In genomic region chr14:100654025-100654813, GRCh38 we compare ENCODE assay signal across 14 cellular contexts.
DNase-seq lines count a peak whose midpoint lies in the region; ATAC-seq, FAIRE-seq and TF ChIP-seq lines count a peak whose summit lies in the region.
"Had no signal": no experiment of that assay in that cellular context is flagged by ENCODE, and none has a peak within 500 bp of the region (broad histone marks: within the 10 kb centered on the region; RNA-seq: fewer than 3 reads in every experiment).

No MANE protein-coding gene starts in this region.

- CTCF ChIA-PET in PC-3 (lab: Charles Lee) (interaction anchor here (1.0 to 1.6 kb wide), 4 partner anchors 214 to 269 kb away, joined by 4 to 9 read pairs (median 6); no protein-coding TSS in a partner anchor), PC-9 (lab: Charles Lee) (no interaction called here)

- H3K79me2 ChIP-seq in PC-3 (ENCODE audit: low read length): no peaks in the 10 kb centered on the region
- H3K79me2 ChIP-seq in hepatocyte: no peaks in the 10 kb centered on the region
- no peaks in the 10 kb centered on the region for H3K79me2 ChIP-seq in PC-9 (ENCODE audit: low read depth)

- H2AFZ ChIP-seq in PC-3 (ENCODE audit: low read length): peak overlapping the region; percentile 76
- H2AFZ ChIP-seq in hepatocyte: no peak overlapping the region
- no peak overlapping the region for H2AFZ ChIP-seq in PC-9
- H2AFZ ChIP-seq: GM23248 had no signal

- peaks cover 6% of the 10 kb centered on the region for H3K4me1 Mint-ChIP-seq in endothelial cell (ENCODE audit: unreplicated experiment)
- H3K4me1 Mint-ChIP-seq: activated naive CD4-positive, alpha-beta T cell treated with anti-CD3 and anti-CD28 coated beads, Interleukin-2, amount 10 ng/mL, durations not matched to agents 7 days and 5 days had no signal

- 0 out of 2 replicates have a peak overlapping the region, but pooled peaks have one; percentile 16 for H3K9ac ChIP-seq in PC-3 (ENCODE audit: low read length)
- H3K9ac ChIP-seq: GM23248 had no signal

- H3F3A ChIP-seq in PC-3 (ENCODE audit: low read length, unreplicated experiment) (no peaks in the 10 kb centered on the region), PC-9 (ENCODE audit: insufficient read depth, low read depth) (no peaks in the 10 kb centered on the region)

- H3K36me3 ChIP-seq in H7 (replicated peaks; ENCODE audit: control insufficient read depth, insufficient read depth, low read length): no peaks in the 10 kb centered on the region
- H3K36me3 ChIP-seq in PC-3 (ENCODE audit: low read depth, low read length): no peaks in the 10 kb centered on the region
- no peaks in the 10 kb centered on the region for H3K36me3 ChIP-seq in hepatocyte (replicated peaks; ENCODE audit: insufficient read depth, low read depth)
- no peaks in the 10 kb centered on the region for H3K36me3 ChIP-seq in pancreas
- H3K36me3 ChIP-seq in PC-9 (ENCODE audit: low read depth): no peaks in the 10 kb centered on the region

- POLR2A ChIA-PET in PC-3 (lab: Charles Lee; ENCODE audit: unreplicated experiment): no interaction called here
- POLR2A ChIA-PET in PC-9 (lab: Charles Lee; ENCODE audit: unreplicated experiment): no interaction called here

- WGBS in hepatocyte (ENCODE audit: low lambda C conversion rate, missing lambda C conversion rate): 74% methylated on average over 16 of the region's 21 CpGs
- WGBS in pancreas, 2 donors: 47 to 51% methylated on average over 21 of the region's 21 CpGs

- no peaks in the 10 kb centered on the region for H3K9me3 Mint-ChIP-seq in endothelial cell (ENCODE audit: unreplicated experiment)
- H3K9me3 Mint-ChIP-seq: activated naive CD4-positive, alpha-beta T cell treated with anti-CD3 and anti-CD28 coated beads, Interleukin-2, amount 10 ng/mL, durations not matched to agents 7 days and 5 days had no signal

- TF ChIP-seq CTCF in PC-3 (conservative IDR thresholded peaks at IDR 0.05; ENCODE audit: low read depth, low read length) (no peak), hepatocyte (IDR thresholded peaks at IDR 0.05; ENCODE audit: poor library complexity) (no peak), pancreas (IDR thresholded peaks at IDR 0.05) (no peak), endothelial cell (IDR thresholded peaks at IDR 0.05; ENCODE audit: unreplicated experiment) (no peak), PC-9 (conservative IDR thresholded peaks at IDR 0.05) (no peak)

- peaks cover 15% of the 10 kb centered on the region for H3K4me1 ChIP-seq in PC-3 (ENCODE audit: insufficient read depth, low read length)
- peaks cover 6% of the 10 kb centered on the region for H3K4me1 ChIP-seq in hepatocyte (ENCODE audit: insufficient read depth)
- peaks cover 10 to 23% (median 10%) of the 10 kb centered on the region in 3 donors for H3K4me1 ChIP-seq in pancreas
- H3K4me1 ChIP-seq in PC-9 (replicated peaks; ENCODE audit: insufficient read depth): no peaks in the 10 kb centered on the region

- no peak for DNase-seq in H7
- no peak for DNase-seq in PC-3
- no peak for DNase-seq in hepatocyte (ENCODE audit: low spot score)
- no peak for DNase-seq in pancreas
- no peak for DNase-seq in endothelial cell (ENCODE audit: low spot score)
- DNase-seq in NCI-H1092 treated with DMSO at 0.1 percent for 48 hours (lab: John Stamatoyannopoulos, UW): no peak
- no peak for DNase-seq in PC-9
- DNase-seq: DMS153, NCI-H2029, SIG-M5 had no signal

- FAIRE-seq in pancreas (lab: Jason Lieb, UNC): no peak

- H3K27me3 ChIP-seq in H7 (ENCODE audit: control insufficient read depth, insufficient read depth, low read length) (peaks cover 4% of the 10 kb centered on the region), PC-3 (ENCODE audit: low read length) (no peaks in the 10 kb centered on the region), hepatocyte (no peaks in the 10 kb centered on the region), pancreas (no peaks in the 10 kb centered on the region), PC-9 (ENCODE audit: insufficient read depth, low read depth) (no peaks in the 10 kb centered on the region)

- no peaks in the 10 kb centered on the region for H4K20me1 ChIP-seq in PC-3 (ENCODE audit: low read length)
- H4K20me1 ChIP-seq in hepatocyte (ENCODE audit: insufficient read depth, poor library complexity, severe bottlenecking): no peaks in the 10 kb centered on the region
- H4K20me1 ChIP-seq in PC-9 (ENCODE audit: insufficient read depth): no peaks in the 10 kb centered on the region

- H3K4me3 ChIP-seq in H7 (ENCODE audit: insufficient read depth, low read depth, low read length) (peak overlapping the region; percentile 25), PC-3 (ENCODE audit: low read length) (peak overlapping the region; percentile 66), hepatocyte (peak overlapping the region; percentile 26), pancreas (peak overlapping the region in 2 of 4 donors; percentile 21 to 29), PC-9 (no peak overlapping the region)
- H3K4me3 ChIP-seq: GM23248 had no signal

- no peak overlapping the region for H3K27ac Mint-ChIP-seq in endothelial cell (ENCODE audit: unreplicated experiment)
- H3K27ac Mint-ChIP-seq: activated naive CD4-positive, alpha-beta T cell treated with anti-CD3 and anti-CD28 coated beads, Interleukin-2, amount 10 ng/mL, durations not matched to agents 7 days and 5 days had no signal

- H3K27ac ChIP-seq in PC-3 (ENCODE audit: low read length) (no peak overlapping the region), hepatocyte (no peak overlapping the region), pancreas (no peak overlapping the region), PC-9 (no peak overlapping the region)
- H3K27ac ChIP-seq: C4-2B, GM23248 had no signal

- no peaks in the 10 kb centered on the region for H3K36me3 Mint-ChIP-seq in endothelial cell (ENCODE audit: low read depth, unreplicated experiment)
- H3K36me3 Mint-ChIP-seq: activated naive CD4-positive, alpha-beta T cell treated with anti-CD3 and anti-CD28 coated beads, Interleukin-2, amount 10 ng/mL, durations not matched to agents 7 days and 5 days had no signal

- ATAC-seq in PC-3: peak; percentile 68
- peak in 3 of 4 donors; percentile 20 to 35 (median 29) for ATAC-seq in pancreas
- no peak for ATAC-seq in GM19455 (IDR thresholded peaks at IDR 0.05; ENCODE audit: unreplicated experiment)

- intact Hi-C loops in PC-3 (cut with micrococcal nuclease): loop anchor here (1.0 to 2.0 kb wide), 2 partner anchors 237 to 269 kb away; no protein-coding TSS in a partner anchor
- intact Hi-C loops in pancreas (cut with DNase I): loop anchor here in 2 of 3 donors (5.0 to 10.0 kb wide), 3 partner anchors 227 to 272 kb away; no protein-coding TSS in a partner anchor
- intact Hi-C loops in PC-9 (cut with micrococcal nuclease; ENCODE audit: unreplicated experiment): loop anchor here (2.0 kb wide), 1 partner anchor 271 kb away; no protein-coding TSS in a partner anchor

- H3K9me3 ChIP-seq in PC-3 (ENCODE audit: low read length) (no peaks in the 10 kb centered on the region), hepatocyte (ENCODE audit: low read depth) (no peaks in the 10 kb centered on the region), pancreas (no peaks in the 10 kb centered on the region), PC-9 (ENCODE audit: insufficient read depth, low read depth) (no peaks in the 10 kb centered on the region)

- peaks cover 5% of the 10 kb centered on the region for H3K27me3 Mint-ChIP-seq in endothelial cell (ENCODE audit: unreplicated experiment)

- H3K4me2 ChIP-seq in PC-3 (ENCODE audit: low read length) (peak overlapping the region; percentile 87), hepatocyte (peak overlapping the region; percentile 88), PC-9 (no peak overlapping the region)

- no peak overlapping the region for H3K4me3 Mint-ChIP-seq in endothelial cell (ENCODE audit: unreplicated experiment)
- H3K4me3 Mint-ChIP-seq: activated naive CD4-positive, alpha-beta T cell treated with anti-CD3 and anti-CD28 coated beads, Interleukin-2, amount 10 ng/mL, durations not matched to agents 7 days and 5 days had no signal

- BruUV-seq in PC-3 (replicated peaks; lab: Mats Ljungman, UMichigan) (no TSS peak), PC-9 (replicated peaks; lab: Mats Ljungman, UMichigan) (no TSS peak)

- H3K9me2 ChIP-seq in PC-3 (replicated peaks; ENCODE audit: low read length): no peaks in the 10 kb centered on the region
- H3K9me2 ChIP-seq in hepatocyte (replicated peaks; ENCODE audit: insufficient read depth): no peaks in the 10 kb centered on the region
- H3K9me2 ChIP-seq in PC-9 (ENCODE audit: insufficient read depth): no peaks in the 10 kb centered on the region
